In the genomic region with DNA sequence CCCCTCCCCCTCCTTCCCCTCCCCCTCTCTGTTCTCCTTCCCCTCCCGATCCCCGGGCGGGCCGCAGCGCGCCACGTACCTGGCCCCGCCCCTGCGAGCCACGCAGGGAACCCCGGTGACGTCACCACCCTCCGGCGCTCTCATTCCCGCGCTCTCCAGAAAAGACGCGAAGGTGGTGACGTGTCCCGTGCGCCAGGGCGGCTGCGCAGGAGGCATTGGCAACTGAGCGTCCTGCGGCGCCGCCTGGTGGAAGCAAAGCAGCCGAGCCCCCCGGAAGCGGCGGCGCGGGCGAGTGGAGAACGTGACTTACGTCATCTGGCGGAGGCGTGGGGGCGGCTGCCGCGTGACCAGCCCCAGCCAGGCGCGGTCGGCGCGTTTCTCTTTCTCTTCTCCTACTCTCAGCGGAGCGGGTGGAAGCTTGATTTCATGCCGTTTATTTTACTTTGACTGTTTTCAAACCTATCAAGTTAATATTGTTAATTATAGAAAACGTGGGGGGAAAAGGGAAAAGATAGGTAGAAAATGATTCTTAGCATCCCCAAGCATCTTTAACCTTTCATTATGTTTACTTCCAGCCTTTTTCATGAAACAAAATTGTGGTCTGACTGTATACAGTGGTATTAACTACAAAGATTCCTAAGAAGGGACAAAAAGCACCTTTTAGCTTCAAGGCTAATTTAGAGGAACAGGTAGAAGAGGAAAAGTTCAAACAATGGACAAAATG, we compare ENCODE assay signal across 8 cellular contexts. TPM values are rescaled to one million over a fixed set of nuclear protein-coding genes. Genes with fewer than 3 reads are reported as not detected.
DNase-seq lines count a peak whose midpoint lies in the region; ATAC-seq, FAIRE-seq and TF ChIP-seq lines count a peak whose summit lies in the region.

No MANE protein-coding gene starts in this region.

- no peaks in the 10 kb centered on the region for H3K27me3 Mint-ChIP-seq in activated naive CD8-positive, alpha-beta T cell treated with anti-CD3 and anti-CD28 coated beads for 36 hours

- DNase-seq in NCI-H1105 (lab: John Stamatoyannopoulos, UW) = peak; percentile 97
- peak; percentile 99 for DNase-seq in SKM-1 (lab: John Stamatoyannopoulos, UW; ENCODE audit: unreplicated experiment)
- peak; percentile 100 for DNase-seq in activated naive CD8-positive, alpha-beta T cell treated with anti-CD3 and anti-CD28 coated beads for 36 hours
- peak; percentile 100 for DNase-seq in Right ventricle myocardium inferior (ENCODE audit: missing footprints)
- peak; percentile 97 to 100 (median 100) for DNase-seq in pancreas
- DNase-seq in tibial artery = peak; percentile 99 to 100

- peak overlapping the region; percentile 99 for H3K27ac Mint-ChIP-seq in activated naive CD8-positive, alpha-beta T cell treated with anti-CD3 and anti-CD28 coated beads for 36 hours

- H3K9me3 ChIP-seq in pancreas = no peaks in the 10 kb centered on the region
- no peaks in the 10 kb centered on the region for H3K9me3 ChIP-seq in tibial artery

- H3K4me1 ChIP-seq in pancreas (peaks cover 18 to 25% (median 20%) of the 10 kb centered on the region in 3 donors), tibial artery (peaks cover 0 to 22% (median 14%) of the 10 kb centered on the region in 4 donors)

- no peaks in the 10 kb centered on the region for H3K9me3 Mint-ChIP-seq in activated naive CD8-positive, alpha-beta T cell treated with anti-CD3 and anti-CD28 coated beads for 36 hours

- H3K27me3 ChIP-seq in pancreas (no peaks in the 10 kb centered on the region), tibial artery (no peaks in the 10 kb centered on the region)

- H3K4me3 ChIP-seq in pancreas (peak overlapping the region in 3 of 4 donors; percentile 23 to 56 (median 51)), tibial artery (peak overlapping the region; percentile 73 to 92)

- H3K36me3 Mint-ChIP-seq in activated naive CD8-positive, alpha-beta T cell treated with anti-CD3 and anti-CD28 coated beads for 36 hours = peaks cover 4% of the 10 kb centered on the region

- FAIRE-seq in pancreas (lab: Jason Lieb, UNC) = no peak

- peak overlapping the region; percentile 98 to 100 (median 98) for H3K27ac ChIP-seq in pancreas
- peak overlapping the region; percentile 99 to 100 for H3K27ac ChIP-seq in tibial artery

- no peaks in the 10 kb centered on the region for H3K36me3 ChIP-seq in pancreas
- H3K36me3 ChIP-seq in tibial artery = no peaks in the 10 kb centered on the region

- peaks cover 59% of the 10 kb centered on the region for H3K4me1 Mint-ChIP-seq in activated naive CD8-positive, alpha-beta T cell treated with anti-CD3 and anti-CD28 coated beads for 36 hours

- WGBS in pancreas, 2 donors = 0 to 1% methylated on average over 45 to 50 of the region's 50 CpGs

- TF ChIP-seq CTCF in GM12873 (IDR thresholded peaks at IDR 0.05; ENCODE audit: insufficient read depth, low read depth, low read length, missing control alignments) = peak; percentile 86
- TF ChIP-seq CTCF in pancreas (IDR thresholded peaks at IDR 0.05) = peak; percentile 90 to 95 (median 94)
- TF ChIP-seq CTCF in tibial artery (IDR thresholded peaks at IDR 0.05) = peak; percentile 93 to 100

- ATAC-seq in HG02678 (IDR thresholded peaks at IDR 0.05; ENCODE audit: unreplicated experiment) (peak; percentile 74), Right ventricle myocardium inferior (peak; percentile 90), pancreas (peak; percentile 74 to 82 (median 78))

- peak overlapping the region; percentile 89 for H3K4me3 Mint-ChIP-seq in activated naive CD8-positive, alpha-beta T cell treated with anti-CD3 and anti-CD28 coated beads for 36 hours

- intact Hi-C loops in Right ventricle myocardium inferior (cut with DNase I) (loop anchor here (1.0 to 5.0 kb wide), 3 partner anchors 55 to 228 kb away; partner anchors contain the start of genes PCBP1 and SNRPG), pancreas (cut with DNase I) (loop anchor here in 1 of 3 donors (5.0 to 10.0 kb wide), 2 partner anchors 45 to 228 kb away; partner anchors contain the start of gene MXD1), tibial artery (cut with DNase I; ENCODE audit: low total_unique reads) (loop anchor here (2.0 to 5.0 kb wide), 3 partner anchors 48 to 225 kb away; partner anchors contain the start of genes MXD1 and PCBP1)

RNA-seq across cellular contexts. Expression of gene C2orf42, which starts 48.1 kb away (rescaled TPM):
- 10 to 100 TPM; 16.0 to 17.4 TPM for total RNA-seq in activated naive CD8-positive, alpha-beta T cell treated with anti-CD3 and anti-CD28 coated beads for 36 hours
- total RNA-seq in Right ventricle myocardium inferior = 14.1 TPM
- 10 to 100 TPM in 1 of 6 donors, 1 to 10 TPM in 5; 5.3 to 12.5 (median 7.2) TPM for total RNA-seq in pancreas
- 1 to 10 TPM; 4.5 to 7.7 TPM for polyA plus RNA-seq in pancreas

RNA-seq across cellular contexts. Expression of gene PCBP1, which starts 55.5 kb away (rescaled TPM):
- total RNA-seq in activated naive CD8-positive, alpha-beta T cell treated with anti-CD3 and anti-CD28 coated beads for 36 hours = 100 to 1,000 TPM; 449 to 455 TPM
- 203 TPM for total RNA-seq in Right ventricle myocardium inferior
- 100 to 1,000 TPM; 121 to 232 (median 177) TPM for total RNA-seq in pancreas
- 100 to 1,000 TPM; 132 to 179 TPM for polyA plus RNA-seq in pancreas

Comparison
In these comparisons a context has a peak if more than half of its experiments do, and no peak if none do; other contexts are left out.
1. Peak in every context shown above with its lines: DNase-seq, ATAC-seq, H3K4me3 ChIP-seq and H3K27ac ChIP-seq.